Comparison of ENCODE assay signal across 15 cellular contexts in genomic region chr6:156310701-156311100, GRCh38.
DNase-seq lines count a peak whose midpoint lies in the region; ATAC-seq lines count a peak whose summit lies in the region.
"Had no signal": no experiment of that assay in that cellular context is flagged by ENCODE, and none has a peak within 500 bp of the region (broad histone marks: within the 10 kb centered on the region; RNA-seq: fewer than 3 reads in every experiment).

No MANE protein-coding gene starts in this region.

- H2BK120ac ChIP-seq in mesendoderm (ENCODE audit: low read depth, low read length) = no peak overlapping the region

- H3K18ac ChIP-seq in mesendoderm (ENCODE audit: low read length) = no peak overlapping the region

- H3K9ac ChIP-seq in mesendoderm (ENCODE audit: low read length) = no peak overlapping the region

- no peak overlapping the region for H3K23ac ChIP-seq in mesendoderm (ENCODE audit: low read length)

- H3K27ac ChIP-seq in mesendoderm (ENCODE audit: low read depth, low read length) = no peak overlapping the region
- H3K27ac ChIP-seq in naive thymus-derived CD4-positive, alpha-beta T cell (ENCODE audit: low read depth, low read length) = no peak overlapping the region

- H3K4me1 ChIP-seq in mesendoderm (ENCODE audit: control insufficient read depth, low read depth, low read length) = no peaks in the 10 kb centered on the region
- no peaks in the 10 kb centered on the region for H3K4me1 ChIP-seq in naive thymus-derived CD4-positive, alpha-beta T cell (ENCODE audit: control insufficient read depth in 2 of 2, insufficient read depth in 2 of 2, low read length in 2 of 2)

- in situ Hi-C loops in ACHN (cut with HindIII; ENCODE audit: low pct_ligation_motif_present, low pct_unique_long_range_greater_than_20kb, low sequenced_read_pairs) = no loop called here

- DNase-seq in NCI-H2029 treated with DMSO at 0.1 percent for 48 hours (lab: John Stamatoyannopoulos, UW) (peak; percentile 33), NCI-H2029 (lab: John Stamatoyannopoulos, UW) (no peak), ELF-1 (ENCODE audit: low read depth, low spot score) (peak; percentile 58), NCI-H69 (lab: John Stamatoyannopoulos, UW) (peak; percentile 44), mesendoderm (peak; percentile 25), ACHN (no peak)
- no peak for DNase-seq in naive thymus-derived CD4-positive, alpha-beta T cell
- DNase-seq: CD4-positive, alpha-beta memory T cell; DMS153; H7 had no signal

- H2BK5ac ChIP-seq in mesendoderm (ENCODE audit: low read length) = no peak overlapping the region

- no peaks in the 10 kb centered on the region for H3K36me3 ChIP-seq in mesendoderm (ENCODE audit: control insufficient read depth, insufficient read depth, low read length)
- no peaks in the 10 kb centered on the region for H3K36me3 ChIP-seq in naive thymus-derived CD4-positive, alpha-beta T cell (ENCODE audit: control insufficient read depth in 2 of 3, insufficient read depth in 3 of 3, low read length in 3 of 3)

- no peak overlapping the region for H4K8ac ChIP-seq in mesendoderm (ENCODE audit: low read depth, low read length)

- H3K9me3 ChIP-seq in naive thymus-derived CD4-positive, alpha-beta T cell (ENCODE audit: control insufficient read depth in 2 of 3, low read length in 3 of 3) = no peaks in the 10 kb centered on the region

- intact Hi-C loops in naive thymus-derived CD4-positive, alpha-beta T cell (cut with micrococcal nuclease) = no loop called here

- CTCF ChIA-PET in naive thymus-derived CD4-positive, alpha-beta T cell (lab: Charles Lee) = no interaction called here

- no peak overlapping the region for H3K4me3 ChIP-seq in mesendoderm (ENCODE audit: low read length)
- H3K4me3 ChIP-seq in naive thymus-derived CD4-positive, alpha-beta T cell (ENCODE audit: low read length) = no peak overlapping the region
- H3K4me3 ChIP-seq: GM12878, GM23338 had no signal

- no peak overlapping the region for H4K5ac ChIP-seq in mesendoderm (ENCODE audit: low read length)

- H3K27me3 ChIP-seq in mesendoderm (ENCODE audit: insufficient read depth, low read length, poor library complexity) = no peaks in the 10 kb centered on the region
- no peaks in the 10 kb centered on the region for H3K27me3 ChIP-seq in naive thymus-derived CD4-positive, alpha-beta T cell (ENCODE audit: control insufficient read depth in 2 of 2, insufficient read depth in 2 of 2, low read length in 2 of 2)

- no peak for ATAC-seq in activated CD4-positive, CD25-positive, alpha-beta regulatory T cell treated with anti-CD3 and anti-CD28 coated beads, Interleukin-2, amount 50 U/mL, for 24 hours
- ATAC-seq in naive thymus-derived CD4-positive, alpha-beta T cell = no peak
- ATAC-seq: GM12878, GM23338 had no signal

- no CpG with 5 or more reads among the region's 6 CpGs for WGBS in mesendoderm (ENCODE audit: extremely low coverage, insufficient coverage, low lambda C conversion rate)

- H3K36me3 Mint-ChIP-seq in naive thymus-derived CD4-positive, alpha-beta T cell = no peaks in the 10 kb centered on the region
- H3K36me3 Mint-ChIP-seq: CD4-positive, alpha-beta memory T cell had no signal

- H2AK5ac ChIP-seq in mesendoderm (ENCODE audit: low read length) = no peak overlapping the region

- no peak overlapping the region for H3K56ac ChIP-seq in mesendoderm (ENCODE audit: low read length)

- H2BK15ac ChIP-seq in mesendoderm (replicated peaks; ENCODE audit: low read depth) = no peak overlapping the region

- H3K4me2 ChIP-seq in mesendoderm (ENCODE audit: low read length) = no peak overlapping the region
- H3K4me2 ChIP-seq: GM23338 had no signal

- no peak overlapping the region for H3K4me3 Mint-ChIP-seq in naive thymus-derived CD4-positive, alpha-beta T cell
- H3K4me3 Mint-ChIP-seq: B cell; CD4-positive, alpha-beta memory T cell; GM23338 had no signal

- no peak overlapping the region for H3K27ac Mint-ChIP-seq in naive thymus-derived CD4-positive, alpha-beta T cell
- H3K27ac Mint-ChIP-seq: B cell; CD4-positive, alpha-beta memory T cell; GM23338 had no signal

- H3K79me2 ChIP-seq in mesendoderm (ENCODE audit: control insufficient read depth, insufficient read depth, low read length) = no peaks in the 10 kb centered on the region

- no peaks in the 10 kb centered on the region for H3K27me3 Mint-ChIP-seq in naive thymus-derived CD4-positive, alpha-beta T cell
- H3K27me3 Mint-ChIP-seq: B cell; CD4-positive, alpha-beta memory T cell had no signal

- POLR2A ChIA-PET in naive thymus-derived CD4-positive, alpha-beta T cell (lab: Charles Lee) = interaction anchor here (0.7 kb wide), 1 partner anchor 18 kb away, joined by 4 read pairs; no protein-coding TSS in a partner anchor

- H3K9me3 Mint-ChIP-seq in naive thymus-derived CD4-positive, alpha-beta T cell = peaks cover 0 to 3% (median 0%) of the 10 kb centered on the region in 11 donors
- H3K9me3 Mint-ChIP-seq: GM23338, IgD-negative memory B cell had no signal

- H3K4ac ChIP-seq in mesendoderm (ENCODE audit: low read depth, low read length) = no peak overlapping the region

- peaks cover 0 to 4% (median 0%) of the 10 kb centered on the region in 7 donors for H3K4me1 Mint-ChIP-seq in naive thymus-derived CD4-positive, alpha-beta T cell
- H3K4me1 Mint-ChIP-seq: B cell had no signal

- H3K79me1 ChIP-seq in mesendoderm (ENCODE audit: low read length) = no peaks in the 10 kb centered on the region

Comparison
In these comparisons a context has a peak if more than half of its experiments do, and no peak if none do; other contexts are left out.
1. DNase-seq: peak in NCI-H2029 treated with DMSO at 0.1 percent for 48 hours (single experiment), ELF-1 (single experiment), NCI-H69 (single experiment) and mesendoderm (single experiment); none in NCI-H2029 (single experiment), naive thymus-derived CD4-positive, alpha-beta T cell (0 of 9) and ACHN (single experiment).